ENCODE assay signal across 1 cellular context in the genomic region with DNA sequence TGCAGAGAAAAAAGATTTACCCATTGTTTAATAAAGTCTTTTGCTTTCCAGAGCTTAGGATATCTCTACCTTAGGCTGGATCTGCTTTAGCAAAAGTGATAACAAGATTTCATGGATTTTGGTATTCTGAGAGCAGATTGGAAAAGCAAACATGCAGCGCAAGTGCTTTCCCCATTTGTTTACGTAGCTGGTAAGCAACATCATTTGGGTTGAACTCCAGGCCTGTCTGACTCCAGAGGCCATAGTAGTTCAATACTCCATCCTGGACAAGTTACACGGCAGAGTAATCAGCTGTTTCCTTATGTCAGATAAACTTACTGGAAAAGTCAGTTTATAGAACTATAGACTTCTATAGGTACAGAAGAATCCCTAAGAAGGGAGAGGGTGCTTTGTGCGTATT.
TF ChIP-seq lines count a peak whose summit lies in the region.

No MANE protein-coding gene starts in this region.

TF ChIP-seq in HepG2, 621 proteins besides CTCF, POLR2A, EP300 and RAD21:
- TF ChIP-seq TFAP4 (IDR thresholded peaks at IDR 0.05; ENCODE audit: borderline replicate concordance, low read depth) (peak; percentile 17; the same call in 1 of the 2 replicates), PAF1 (CRISPR knock-in tag; IDR thresholded peaks at IDR 0.05) (no peak), FOXA3 (CRISPR knock-in tag; IDR thresholded peaks at IDR 0.05) (0 out of 2 replicates have a peak, but pooled peaks have one; percentile 19), AGO2 (optimal IDR thresholded peaks at IDR 0.05; ENCODE audit: low read depth, low read length) (no peak)
